22 cellular contexts compared by ENCODE assay signal in the genomic region with DNA sequence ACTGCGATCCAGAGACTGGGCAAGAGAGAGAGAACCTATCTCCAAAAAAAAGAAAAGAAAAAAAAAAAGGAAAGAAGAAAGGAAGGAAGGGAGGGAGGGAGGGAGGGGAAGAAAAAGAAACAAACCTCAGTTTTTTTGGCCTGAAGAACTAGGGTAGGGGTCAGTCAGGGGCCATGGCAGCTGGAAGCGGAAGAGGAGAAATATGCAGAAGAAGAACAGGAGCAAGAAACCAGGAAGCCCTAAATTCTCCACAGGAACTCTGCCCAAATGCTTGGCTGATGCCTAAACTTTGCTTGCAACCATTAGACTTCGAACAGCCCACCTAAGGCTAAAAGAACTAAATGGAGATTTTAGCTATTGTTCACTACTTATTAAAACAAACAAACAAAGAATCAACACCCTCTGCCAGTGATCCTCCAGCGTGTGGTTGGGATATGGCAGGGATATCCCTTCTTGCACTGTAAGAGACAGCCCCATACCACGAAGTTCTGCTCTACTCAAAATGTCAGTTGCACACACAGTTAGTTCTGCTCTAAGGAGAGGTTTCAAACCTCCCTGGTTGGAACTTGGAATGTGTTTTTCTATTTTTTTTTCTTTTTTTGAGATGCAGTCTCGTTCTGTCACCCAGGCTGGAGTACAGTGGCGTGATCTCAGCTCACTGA.
DNase-seq lines count a peak whose midpoint lies in the region; ATAC-seq, FAIRE-seq and TF ChIP-seq lines count a peak whose summit lies in the region.
"Had no signal": no experiment of that assay in that cellular context is flagged by ENCODE, and none has a peak within 500 bp of the region (broad histone marks: within the 10 kb centered on the region; RNA-seq: fewer than 3 reads in every experiment).

No MANE protein-coding gene starts in this region.

- DNase-seq in left cardiac atrium (no peak), Right ventricle myocardium inferior (ENCODE audit: missing footprints) (no peak), CD1c-positive myeloid dendritic cell (ENCODE audit: extremely low spot score) (peak; percentile 45), endothelial cell of umbilical vein (ENCODE audit: low read depth, low spot score) (peak; percentile 16), upper lobe of right lung (no peak), HPDE6-E6E7 (ENCODE audit: extremely low spot score) (no peak), NCI-H2196 (lab: John Stamatoyannopoulos, UW; ENCODE audit: unreplicated experiment) (no peak), NCI-H1694 treated with DMSO at 0.1 percent for 48 hours (lab: John Stamatoyannopoulos, UW) (no peak)
- DNase-seq: CD4-positive, CD25-positive, alpha-beta regulatory T cell; H9; IMR-90; KG1; MM.1S; NCI-H1048; NCI-H1417 treated with DMSO at 0.1 percent for 48 hours; NCI-H187 treated with DMSO at 0.1 percent for 48 hours; NCI-H2171 treated with DMSO at 0.1 percent for 48 hours; NCI-H524 treated with DMSO at 0.1 percent for 48 hours; NCI-H774; PC-9; SHP77 had no signal

- CTCF ChIA-PET in endothelial cell of umbilical vein (lab: Charles Lee), result no interaction called here

- POLR2A ChIA-PET in endothelial cell of umbilical vein (lab: Charles Lee), result no interaction called here

- FAIRE-seq in endothelial cell of umbilical vein (lab: Jason Lieb, UNC), result no peak

- H3K4me1 ChIP-seq in endothelial cell of umbilical vein (ENCODE audit: control insufficient read depth, extremely low read depth, insufficient read depth, low read length) (peaks cover 6% of the 10 kb centered on the region), upper lobe of right lung (no peaks in the 10 kb centered on the region)

- no peak for TF ChIP-seq POLR2A in endothelial cell of umbilical vein (IDR thresholded peaks at IDR 0.05; ENCODE audit: low read depth, low read length)

- dilution Hi-C loops in endothelial cell of umbilical vein (cut with MboI; ENCODE audit: extremely low pct_ligation_motif_present, low sequenced_read_pairs), result no loop called here

- no peak overlapping the region for H3K4me2 ChIP-seq in endothelial cell of umbilical vein (ENCODE audit: insufficient read depth, low read length)
- H3K4me2 ChIP-seq: PC-9 had no signal

- peak; percentile 38 to 54 for ATAC-seq in left cardiac atrium
- no peak for ATAC-seq in Right ventricle myocardium inferior
- ATAC-seq in upper lobe of right lung, result peak; percentile 56

- H3K79me2 ChIP-seq in endothelial cell of umbilical vein (ENCODE audit: control insufficient read depth, insufficient read depth, low read length), result no peaks in the 10 kb centered on the region

- H3K36me3 ChIP-seq in endothelial cell of umbilical vein (ENCODE audit: control insufficient read depth in 2 of 2, extremely low read depth in 1 of 2, insufficient read depth in 2 of 2, low read length in 2 of 2), result no peaks in the 10 kb centered on the region
- H3K36me3 ChIP-seq in upper lobe of right lung, result no peaks in the 10 kb centered on the region

- TF ChIP-seq CTCF in endothelial cell of umbilical vein (IDR thresholded peaks at IDR 0.05; ENCODE audit: extremely low read depth in 1 of 2, insufficient read depth in 1 of 2, low read depth in 1 of 2, low read length in 2 of 2) (no peak), upper lobe of right lung (IDR thresholded peaks at IDR 0.05) (no peak)

- no TSS peak for BruUV-seq in endothelial cell of umbilical vein (replicated peaks; lab: Mats Ljungman, UMichigan)

- intact Hi-C loops in left cardiac atrium (cut with DNase I), result no loop called here
- intact Hi-C loops in Right ventricle myocardium inferior (cut with DNase I), result no loop called here
- intact Hi-C loops in endothelial cell of umbilical vein (cut with micrococcal nuclease), result no loop called here
- intact Hi-C loops in upper lobe of right lung (cut with DNase I), result no loop called here

- H3K9me3 ChIP-seq in endothelial cell of umbilical vein (replicated peaks; ENCODE audit: control insufficient read depth, insufficient read depth, low read length), result no peaks in the 10 kb centered on the region
- no peaks in the 10 kb centered on the region for H3K9me3 ChIP-seq in upper lobe of right lung

- no peaks in the 10 kb centered on the region for H3K9me1 ChIP-seq in endothelial cell of umbilical vein (replicated peaks; ENCODE audit: control insufficient read depth, extremely low read depth, insufficient read depth, low read length)

- H3K9ac ChIP-seq in endothelial cell of umbilical vein (replicated peaks; ENCODE audit: extremely low read depth, insufficient read depth, low read length), result no peak overlapping the region
- H3K9ac ChIP-seq: GM23248 had no signal

- H4K20me1 ChIP-seq in endothelial cell of umbilical vein (replicated peaks; ENCODE audit: control insufficient read depth, extremely low read depth, insufficient read depth, low read length), result no peaks in the 10 kb centered on the region

- peak overlapping the region; percentile 64 for H2AFZ ChIP-seq in endothelial cell of umbilical vein (ENCODE audit: low read depth, low read length)
- H2AFZ ChIP-seq: GM23248, PC-9 had no signal

- no peak overlapping the region for H3K4me3 ChIP-seq in endothelial cell of umbilical vein (replicated peaks in 1 of 3; ENCODE audit: insufficient read depth in 1 of 3, low read depth in 1 of 3, low read length in 3 of 3)
- no peak overlapping the region for H3K4me3 ChIP-seq in upper lobe of right lung
- H3K4me3 ChIP-seq: GM23248, PC-9 had no signal

- no peak overlapping the region for H3K27ac ChIP-seq in endothelial cell of umbilical vein (ENCODE audit: insufficient read depth, low read depth, low read length)
- H3K27ac ChIP-seq in upper lobe of right lung, result no peak overlapping the region
- H3K27ac ChIP-seq: GM23248, PC-9 had no signal

- H3K27me3 ChIP-seq in endothelial cell of umbilical vein (ENCODE audit: control insufficient read depth in 2 of 2, insufficient read depth in 2 of 2, low read length in 2 of 2) (peaks cover under 1% of the 10 kb centered on the region in 2 experiments), upper lobe of right lung (no peaks in the 10 kb centered on the region)

TF ChIP-seq in endothelial cell of umbilical vein, 7 proteins besides CTCF, POLR2A, EP300 and RAD21:
- TF ChIP-seq JUN (IDR thresholded peaks at IDR 0.05; ENCODE audit: borderline replicate concordance, insufficient read depth, insufficient read length, low read depth) (no peak), EZH2 (IDR thresholded peaks at IDR 0.05; ENCODE audit: borderline replicate concordance, low read depth, low read length, severe bottlenecking) (no peak), MYC (IDR thresholded peaks at IDR 0.05; ENCODE audit: low read depth, low read length) (no peak), GATA2 (IDR thresholded peaks at IDR 0.05; ENCODE audit: insufficient read depth, insufficient read length, low read depth, low read length) (no peak), FOS (IDR thresholded peaks at IDR 0.05; ENCODE audit: borderline replicate concordance, insufficient read depth, low read length) (no peak), POLR2AphosphoS5 (IDR thresholded peaks at IDR 0.05; ENCODE audit: insufficient read depth, low read depth, low read length) (no peak)
- TF ChIP-seq, protein P1, sequence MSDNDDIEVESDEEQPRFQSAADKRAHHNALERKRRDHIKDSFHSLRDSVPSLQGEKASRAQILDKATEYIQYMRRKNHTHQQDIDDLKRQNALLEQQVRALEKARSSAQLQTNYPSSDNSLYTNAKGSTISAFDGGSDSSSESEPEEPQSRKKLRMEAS (IDR thresholded peaks at IDR 0.05; ENCODE audit: insufficient read depth, insufficient read length), result no peak

Comparison
In these comparisons a context has a peak if more than half of its experiments do, and no peak if none do; other contexts are left out.
1. DNase-seq: peak in CD1c-positive myeloid dendritic cell (single experiment) and endothelial cell of umbilical vein (single experiment); none in left cardiac atrium (single experiment), Right ventricle myocardium inferior (single experiment), upper lobe of right lung (single experiment), HPDE6-E6E7 (single experiment), NCI-H2196 (single experiment) and NCI-H1694 treated with DMSO at 0.1 percent for 48 hours (single experiment).